11 cellular contexts compared by ENCODE assay signal in the genomic region with DNA sequence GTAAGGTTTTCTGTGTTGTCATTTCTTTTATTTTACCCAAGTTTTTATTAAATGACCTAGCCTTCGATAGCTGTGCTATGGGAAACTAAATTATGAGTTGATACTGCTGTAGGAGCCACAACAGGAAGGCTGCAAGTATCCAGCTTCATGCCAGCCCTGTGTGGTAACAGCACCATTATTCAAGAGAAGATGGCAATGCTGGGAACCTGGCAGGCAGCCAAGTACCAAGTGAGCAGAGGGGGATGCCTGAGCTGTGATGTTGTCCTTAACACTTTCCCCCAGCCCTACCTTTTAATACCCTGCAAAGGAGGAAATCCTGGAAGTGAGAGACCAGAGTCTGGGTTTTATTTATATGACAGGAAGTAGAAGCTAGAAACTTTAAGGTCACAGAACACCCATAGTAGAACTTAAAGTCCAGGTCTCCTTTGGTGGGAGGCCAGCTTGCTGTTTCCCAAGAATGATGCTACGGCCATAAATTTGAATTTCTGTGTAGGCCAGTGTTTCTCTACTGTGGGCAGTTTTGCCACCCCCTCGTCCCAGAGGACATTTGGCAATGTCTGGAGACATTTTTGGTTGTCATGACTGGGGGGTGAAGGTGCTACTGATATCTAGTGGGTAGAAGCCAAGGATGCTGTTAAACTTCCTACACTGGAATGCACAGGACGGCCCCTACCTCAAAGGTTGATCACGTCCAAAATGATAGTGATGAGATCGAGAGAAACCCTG. TPM values are rescaled to one million over a fixed set of nuclear protein-coding genes. Genes with fewer than 3 reads are reported as not detected.
A peak's percentile ranks its signal among the peaks of the same experiment; 100 is the strongest.
DNase-seq lines count a peak whose midpoint lies in the region; ATAC-seq and TF ChIP-seq lines count a peak whose summit lies in the region.
"Had no signal": no experiment of that assay in that cellular context is flagged by ENCODE, and none has a peak within 500 bp of the region (broad histone marks: within the 10 kb centered on the region; RNA-seq: fewer than 3 reads in every experiment).

No MANE protein-coding gene starts in this region.

- peaks cover 35% of the 10 kb centered on the region for H3K4me1 ChIP-seq in CD4-positive, CD25-positive, alpha-beta regulatory T cell (ENCODE audit: control insufficient read depth, insufficient read depth, low read length, poor library complexity, severe bottlenecking)
- H3K4me1 ChIP-seq in fibroblast of lung (ENCODE audit: control insufficient read depth, extremely low read depth, insufficient read depth, low read length): no peaks in the 10 kb centered on the region
- H3K4me1 ChIP-seq in upper lobe of left lung: peaks cover 0 to 2% (median 0%) of the 10 kb centered on the region in 4 donors
- H3K4me1 ChIP-seq: neural progenitor cell had no signal

- peaks cover 8% of the 10 kb centered on the region for H3K36me3 Mint-ChIP-seq in CD4-positive, CD25-positive, alpha-beta regulatory T cell
- H3K36me3 Mint-ChIP-seq: neural progenitor cell had no signal

- no peak for TF ChIP-seq POLR2A in upper lobe of left lung (IDR thresholded peaks at IDR 0.05)

- no peak for TF ChIP-seq EP300 in upper lobe of left lung (IDR thresholded peaks at IDR 0.05)

- peak overlapping the region in 2 of 3 donors; percentile 58 to 59 for H3K27ac Mint-ChIP-seq in CD4-positive, CD25-positive, alpha-beta regulatory T cell
- H3K27ac Mint-ChIP-seq: activated B cell treated with CpG ODN at 0.5 μM for 24 hours, neural progenitor cell had no signal

- no peak overlapping the region for H3K27ac ChIP-seq in CD4-positive, CD25-positive, alpha-beta regulatory T cell (ENCODE audit: insufficient read depth, low read length, poor library complexity, severe bottlenecking)
- H3K27ac ChIP-seq in fibroblast of lung (ENCODE audit: insufficient read depth, low read length) (no peak overlapping the region), upper lobe of left lung (no peak overlapping the region)
- H3K27ac ChIP-seq: neural progenitor cell had no signal

- no peaks in the 10 kb centered on the region for H3K27me3 ChIP-seq in CD4-positive, CD25-positive, alpha-beta regulatory T cell (ENCODE audit: control insufficient read depth, insufficient read depth, low read length)
- H3K27me3 ChIP-seq in fibroblast of lung (ENCODE audit: control insufficient read depth, insufficient read depth, low read length) (no peaks in the 10 kb centered on the region), upper lobe of left lung (no peaks in the 10 kb centered on the region)
- H3K27me3 ChIP-seq: neural progenitor cell had no signal

- H3K79me2 ChIP-seq in fibroblast of lung (ENCODE audit: control insufficient read depth, insufficient read depth, low read length): peaks cover 9% of the 10 kb centered on the region

- H3K9me3 Mint-ChIP-seq in CD4-positive, CD25-positive, alpha-beta regulatory T cell: no peaks in the 10 kb centered on the region

- no peaks in the 10 kb centered on the region for H3K9me3 ChIP-seq in CD4-positive, CD25-positive, alpha-beta regulatory T cell (ENCODE audit: control insufficient read depth in 2 of 2, low read length in 2 of 2)
- H3K9me3 ChIP-seq in fibroblast of lung (ENCODE audit: control insufficient read depth, insufficient read depth, low read depth, low read length) (no peaks in the 10 kb centered on the region), upper lobe of left lung (no peaks in the 10 kb centered on the region)

- TF ChIP-seq CTCF in fibroblast of lung (conservative IDR thresholded peaks at IDR 0.05 in 1 of 2, IDR thresholded peaks at IDR 0.05 in 1 of 2; ENCODE audit: low read depth in 1 of 2, low read length in 2 of 2) (no peak), upper lobe of left lung (IDR thresholded peaks at IDR 0.05) (no peak)

- H3K9ac ChIP-seq in fibroblast of lung (ENCODE audit: insufficient read depth, low read length): no peak overlapping the region
- H3K9ac ChIP-seq: neural progenitor cell had no signal

- no peak for DNase-seq in CD4-positive, CD25-positive, alpha-beta regulatory T cell
- peak; percentile 62 for DNase-seq in DMS153 treated with DMSO at 0.1 percent for 48 hours (lab: John Stamatoyannopoulos, UW; ENCODE audit: unreplicated experiment)
- peak; percentile 48 to 70 for DNase-seq in NCI-H446 (lab: John Stamatoyannopoulos, UW)
- peak; percentile 4 to 19 for DNase-seq in fibroblast of lung (ENCODE audit: low read depth in 2 of 2)
- no peak for DNase-seq in upper lobe of left lung
- no peak for DNase-seq in HPDE6-E6E7 (ENCODE audit: extremely low spot score)
- DNase-seq: activated B cell treated with CpG ODN at 0.5 μM for 24 hours; activated effector memory CD4-positive, alpha-beta T cell treated with Interleukin-2 at 50 U/mL for 16 hours; GOT3 had no signal

- no peaks in the 10 kb centered on the region for H4K20me1 ChIP-seq in fibroblast of lung (ENCODE audit: control insufficient read depth, extremely low read depth, insufficient read depth, low read length)

- H3K4me3 ChIP-seq in CD4-positive, CD25-positive, alpha-beta regulatory T cell (ENCODE audit: low read depth, low read length): no peak overlapping the region
- H3K4me3 ChIP-seq in fibroblast of lung (replicated peaks in 1 of 4; ENCODE audit: control extremely low read depth in 1 of 4, insufficient read depth in 1 of 4, low read depth in 3 of 4, low read length in 4 of 4): no peak overlapping the region
- no peak overlapping the region for H3K4me3 ChIP-seq in upper lobe of left lung
- H3K4me3 ChIP-seq: neural progenitor cell had no signal

- peaks cover 8% of the 10 kb centered on the region for H3K36me3 ChIP-seq in CD4-positive, CD25-positive, alpha-beta regulatory T cell (ENCODE audit: control insufficient read depth, insufficient read depth, low read length)
- H3K36me3 ChIP-seq in fibroblast of lung (ENCODE audit: control insufficient read depth, insufficient read depth, low read length) (no peaks in the 10 kb centered on the region), upper lobe of left lung (no peaks in the 10 kb centered on the region)
- H3K36me3 ChIP-seq: neural progenitor cell had no signal

- ATAC-seq in CD4-positive, CD25-positive, alpha-beta regulatory T cell (ENCODE audit: low read depth in 2 of 2): no peak
- ATAC-seq in upper lobe of left lung (ENCODE audit: low FRiP score in 2 of 2): no peak
- ATAC-seq in activated CD4-positive, CD25-positive, alpha-beta regulatory T cell treated with anti-CD3 and anti-CD28 coated beads, Interleukin-2, amount 50 U/mL, for 24 hours: no peak

- peak overlapping the region in 3 of 4 donors; percentile 34 to 39 (median 35) for H3K4me3 Mint-ChIP-seq in CD4-positive, CD25-positive, alpha-beta regulatory T cell
- H3K4me3 Mint-ChIP-seq: activated B cell treated with CpG ODN at 0.5 μM for 24 hours, neural progenitor cell had no signal

- no peak overlapping the region for H2AFZ ChIP-seq in fibroblast of lung (ENCODE audit: low read length)
- H2AFZ ChIP-seq: neural progenitor cell had no signal

- H3K4me1 Mint-ChIP-seq in CD4-positive, CD25-positive, alpha-beta regulatory T cell: peaks cover 37 to 71% (median 58%) of the 10 kb centered on the region in 4 donors
- H3K4me1 Mint-ChIP-seq: activated B cell treated with CpG ODN at 0.5 μM for 24 hours had no signal

- H3K4me2 ChIP-seq in fibroblast of lung (ENCODE audit: extremely low read depth, insufficient read depth, low read length): no peak overlapping the region
- H3K4me2 ChIP-seq: neural progenitor cell had no signal

- no peaks in the 10 kb centered on the region for H3K27me3 Mint-ChIP-seq in CD4-positive, CD25-positive, alpha-beta regulatory T cell
- H3K27me3 Mint-ChIP-seq: activated B cell treated with CpG ODN at 0.5 μM for 24 hours had no signal

- 83 to 87% methylated on average over 6 of the region's 6 CpGs for WGBS in upper lobe of left lung, 2 donors

RNA-seq across cellular contexts. Expression of gene ATXN7L1, which starts 9.2 kb away (rescaled TPM):
- total RNA-seq in CD4-positive, CD25-positive, alpha-beta regulatory T cell: 78.9 TPM
- polyA plus RNA-seq in CD4-positive, CD25-positive, alpha-beta regulatory T cell: 10 to 100 TPM; 25.8 to 28.1 (median 26.5) TPM
- 5.1 and 9.4 TPM in 2 replicates for total RNA-seq in fibroblast of lung
- polyA plus RNA-seq in fibroblast of lung: 5.1 and 6.0 TPM in 2 replicates
- 7.5 and 8.2 TPM in 2 replicates for polyA plus RNA-seq in fibroblast of lung (2012)
- 1.7 and 4.2 TPM in 2 replicates for polyA minus RNA-seq in fibroblast of lung (ENCODE audit: low replicate concordance)
- 10 to 100 TPM in 5 of 6 donors, 1 to 10 TPM in 1; 7.1 to 43.0 (median 13.4) TPM for total RNA-seq in upper lobe of left lung

Comparison
In these comparisons a context has a peak if more than half of its experiments do, and no peak if none do; other contexts are left out.
1. DNase-seq: peak in DMS153 treated with DMSO at 0.1 percent for 48 hours (single experiment), NCI-H446 (2 of 2) and fibroblast of lung (2 of 2); none in CD4-positive, CD25-positive, alpha-beta regulatory T cell (0 of 3), upper lobe of left lung (0 of 2) and HPDE6-E6E7 (single experiment).